In the genomic region with DNA sequence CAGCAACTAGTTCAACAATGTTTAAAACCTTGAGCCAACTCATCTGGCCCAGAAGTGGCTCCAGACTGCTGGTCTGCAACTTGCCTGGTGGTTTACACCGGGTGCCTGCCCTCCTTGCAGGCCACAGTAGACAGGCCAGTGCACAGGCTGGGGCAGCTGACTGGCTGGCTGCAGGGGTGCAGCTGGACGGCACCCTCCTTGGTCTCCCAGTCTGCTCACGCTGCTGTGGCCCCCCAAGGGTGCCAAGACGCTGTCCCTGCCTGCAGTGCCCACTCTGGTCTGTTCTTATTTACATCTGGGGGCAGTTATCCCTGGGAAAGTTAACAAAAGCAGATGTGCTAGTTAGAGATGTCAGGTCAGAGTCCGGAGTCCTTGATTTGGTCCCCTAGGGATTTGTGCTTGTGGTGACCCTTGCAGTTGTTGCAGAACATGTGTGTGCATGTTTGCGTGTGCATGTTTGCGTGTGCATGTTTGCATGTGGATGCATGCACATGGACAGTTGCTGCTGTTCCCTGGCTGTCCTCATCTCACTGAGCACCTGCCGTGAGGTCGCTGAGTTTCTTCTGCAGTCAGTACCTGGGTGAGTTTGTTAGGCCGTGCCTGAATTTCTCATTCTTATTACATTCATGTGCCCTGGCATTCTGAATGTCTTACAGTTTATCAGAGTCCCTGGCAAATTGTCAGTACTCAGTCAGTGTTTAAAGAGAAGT, we compare ENCODE assay signal across 1 cellular context.
TF ChIP-seq lines count a peak whose summit lies in the region.

No MANE protein-coding gene starts in this region.

TF ChIP-seq in GM12878, 131 proteins besides CTCF, POLR2A, EP300 and RAD21:
- TF ChIP-seq, protein P1, sequence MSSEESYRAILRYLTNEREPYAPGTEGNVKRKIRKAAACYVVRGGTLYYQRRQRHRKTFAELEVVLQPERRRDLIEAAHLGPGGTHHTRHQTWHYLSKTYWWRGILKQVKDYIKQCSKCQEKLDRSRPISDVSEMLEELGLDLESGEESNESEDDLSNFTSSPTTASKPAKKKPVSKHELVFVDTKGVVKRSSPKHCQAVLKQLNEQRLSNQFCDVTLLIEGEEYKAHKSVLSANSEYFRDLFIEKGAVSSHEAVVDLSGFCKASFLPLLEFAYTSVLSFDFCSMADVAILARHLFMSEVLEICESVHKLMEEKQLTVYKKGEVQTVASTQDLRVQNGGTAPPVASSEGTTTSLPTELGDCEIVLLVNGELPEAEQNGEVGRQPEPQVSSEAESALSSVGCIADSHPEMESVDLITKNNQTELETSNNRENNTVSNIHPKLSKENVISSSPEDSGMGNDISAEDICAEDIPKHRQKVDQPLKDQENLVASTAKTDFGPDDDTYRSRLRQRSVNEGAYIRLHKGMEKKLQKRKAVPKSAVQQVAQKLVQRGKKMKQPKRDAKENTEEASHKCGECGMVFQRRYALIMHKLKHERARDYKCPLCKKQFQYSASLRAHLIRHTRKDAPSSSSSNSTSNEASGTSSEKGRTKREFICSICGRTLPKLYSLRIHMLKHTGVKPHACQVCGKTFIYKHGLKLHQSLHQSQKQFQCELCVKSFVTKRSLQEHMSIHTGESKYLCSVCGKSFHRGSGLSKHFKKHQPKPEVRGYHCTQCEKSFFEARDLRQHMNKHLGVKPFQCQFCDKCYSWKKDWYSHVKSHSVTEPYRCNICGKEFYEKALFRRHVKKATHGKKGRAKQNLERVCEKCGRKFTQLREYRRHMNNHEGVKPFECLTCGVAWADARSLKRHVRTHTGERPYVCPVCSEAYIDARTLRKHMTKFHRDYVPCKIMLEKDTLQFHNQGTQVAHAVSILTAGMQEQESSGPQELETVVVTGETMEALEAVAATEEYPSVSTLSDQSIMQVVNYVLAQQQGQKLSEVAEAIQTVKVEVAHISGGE (CRISPR knock-in tag; IDR thresholded peaks at IDR 0.05), result no peak
- TF ChIP-seq NRF1 (conservative IDR thresholded peaks at IDR 0.05; ENCODE audit: low read depth, low read length) (no peak), CHD2 (IDR thresholded peaks at IDR 0.05; ENCODE audit: borderline replicate concordance, low read depth, low read length) (no peak), KLF5 (IDR thresholded peaks at IDR 0.05; ENCODE audit: partially characterized antibody) (no peak), LARP7 (IDR thresholded peaks at IDR 0.05) (no peak), SUPT20H (IDR thresholded peaks at IDR 0.05; ENCODE audit: borderline replicate concordance, control insufficient read depth, low read depth, low read length) (no peak), RCOR1 (conservative IDR thresholded peaks at IDR 0.05; ENCODE audit: low read depth, low read length) (no peak), RBBP5 (conservative IDR thresholded peaks at IDR 0.05) (no peak)
